In genomic region chr1:10687142-10687715, GRCh38 we compare ENCODE assay signal across 14 cellular contexts.
A peak's percentile ranks its signal among the peaks of the same experiment; 100 is the strongest.
DNase-seq lines count a peak whose midpoint lies in the region; ATAC-seq, FAIRE-seq and TF ChIP-seq lines count a peak whose summit lies in the region.
"Had no signal": no experiment of that assay in that cellular context is flagged by ENCODE, and none has a peak within 500 bp of the region (broad histone marks: within the 10 kb centered on the region; RNA-seq: fewer than 3 reads in every experiment).

No MANE protein-coding gene starts in this region.

- no peak for TF ChIP-seq RAD21 in HepG2 (CRISPR knock-in tag; IDR thresholded peaks at IDR 0.05)

- H3K4me1 ChIP-seq in GM23338 (ENCODE audit: insufficient read depth): peaks cover 23% of the 10 kb centered on the region
- peaks cover 77% of the 10 kb centered on the region for H3K4me1 ChIP-seq in HepG2 (ENCODE audit: insufficient read depth, low read length)
- H3K4me1 ChIP-seq in gastrocnemius medialis: peaks cover 96 to 98% of the 10 kb centered on the region in 2 donors

- no peaks in the 10 kb centered on the region; the same call in 2 of the 3 replicates for H3K9me3 Mint-ChIP-seq in GM23338
- no peaks in the 10 kb centered on the region for H3K9me3 Mint-ChIP-seq in WTC11
- H3K9me3 Mint-ChIP-seq: activated CD8-positive, alpha-beta T cell treated with anti-CD3 and anti-CD28 coated beads for 36 hours; naive B cell had no signal

- POLR2A ChIA-PET in WTC11 (lab: Charles Lee): no interaction called here
- POLR2A ChIA-PET in HepG2 (lab: Yijun Ruan, JAX): interaction anchor here (1.0 to 1.5 kb wide), 2 partner anchors 10 to 168 kb away, joined by 3 to 5 read pairs; no protein-coding TSS in a partner anchor

- no peaks in the 10 kb centered on the region for H3K27me3 ChIP-seq in GM23338 (ENCODE audit: insufficient read depth)
- no peaks in the 10 kb centered on the region; a peak in 1 of 5 replicates for H3K27me3 ChIP-seq in HepG2 (ENCODE audit: control insufficient read depth in 1 of 2, insufficient read depth in 2 of 2, low read length in 2 of 2)
- no peaks in the 10 kb centered on the region for H3K27me3 ChIP-seq in gastrocnemius medialis

- H3K27ac Mint-ChIP-seq in GM23338 (peak overlapping the region; percentile 4; the same call in 1 of the 2 replicates), WTC11 (peak overlapping the region; percentile 27; the same call in 1 of the 2 replicates)
- H3K27ac Mint-ChIP-seq: activated CD8-positive, alpha-beta T cell treated with anti-CD3 and anti-CD28 coated beads for 36 hours had no signal

- TF ChIP-seq EP300 in HepG2 (IDR thresholded peaks at IDR 0.05; ENCODE audit: low read depth in 2 of 2, low read length in 2 of 2): no peak
- TF ChIP-seq EP300 in HepG2 (CRISPR knock-in tag; IDR thresholded peaks at IDR 0.05; ENCODE audit: borderline replicate concordance): no peak

- H3K4me3 ChIP-seq in GM23338 (no peak overlapping the region), HepG2 (replicated peaks in 1 of 3; ENCODE audit: insufficient read depth in 1 of 3, low read depth in 2 of 3, low read length in 3 of 3) (peak overlapping the region in 1 of 3 experiments; percentile 61; a peak in 1 of 6 replicates), gastrocnemius medialis (no peak overlapping the region)

- no peak overlapping the region for H2AFZ ChIP-seq in GM23338
- H2AFZ ChIP-seq in HepG2 (ENCODE audit: low read length): no peak overlapping the region

- H3K36me3 ChIP-seq in GM23338 (ENCODE audit: insufficient read depth) (no peaks in the 10 kb centered on the region), HepG2 (replicated peaks in 1 of 2; ENCODE audit: control insufficient read depth in 1 of 2, insufficient read depth in 2 of 2, low read length in 2 of 2) (no peaks in the 10 kb centered on the region), gastrocnemius medialis (no peaks in the 10 kb centered on the region)

- no peaks in the 10 kb centered on the region for H3K79me2 ChIP-seq in GM23338 (replicated peaks; ENCODE audit: insufficient read depth)
- no peaks in the 10 kb centered on the region for H3K79me2 ChIP-seq in HepG2 (ENCODE audit: insufficient read depth, low read length)

- no peak for DNase-seq in GM23338 (ENCODE audit: low spot score)
- no peak for DNase-seq in WTC11 (ENCODE audit: low spot score)
- no peak for DNase-seq in HepG2 (ENCODE audit: low spot score)
- DNase-seq in gastrocnemius medialis: peak in 1 of 2 donors; percentile 58
- DNase-seq in NCI-H2029 treated with DMSO at 0.1 percent for 48 hours (lab: John Stamatoyannopoulos, UW): no peak
- DNase-seq in RCC 7860 (ENCODE audit: low spot score): no peak
- no peak for DNase-seq in NCI-H2227 (lab: John Stamatoyannopoulos, UW; ENCODE audit: unreplicated experiment)
- DNase-seq: activated CD8-positive, alpha-beta T cell treated with anti-CD3 and anti-CD28 coated beads for 36 hours; effector CD4-positive, alpha-beta T cell; head of caudate nucleus; naive B cell; NCI-H1694; stimulated activated CD4-positive, alpha-beta T cell treated with anti-CD3 and anti-CD28 coated beads, Interleukin-12 subunit alpha, Interleukin-12 subunit beta, amount 100 ng/mL, for 4 hours had no signal

- in situ Hi-C loops in HepG2 (cut with HindIII; ENCODE audit: extremely low pct_ligation_motif_present, low pct_unique_long_range_greater_than_20kb): no loop called here
- in situ Hi-C loops in gastrocnemius medialis (cut with MboI; ENCODE audit: low sequenced_read_pairs in 4 of 4): loop anchor here in 3 of 4 donors (10.0 to 25.0 kb wide), 2 partner anchors 100 to 108 kb away; partner anchors contain the start of gene CASZ1 (in 3 of the 3)

- H3K9ac ChIP-seq in HepG2 (ENCODE audit: insufficient read depth, low read depth, low read length): no peak overlapping the region

- intact Hi-C loops in HepG2 (cut with micrococcal nuclease; ENCODE audit: unreplicated experiment): loop anchor here (5.0 kb wide), 1 partner anchor 175 kb away; no protein-coding TSS in a partner anchor
- intact Hi-C loops in gastrocnemius medialis (cut with DNase I; ENCODE audit: low total_unique reads): no loop called here

- H3K4me1 Mint-ChIP-seq in GM23338: peaks cover 41% of the 10 kb centered on the region
- peaks cover 33% of the 10 kb centered on the region for H3K4me1 Mint-ChIP-seq in WTC11

- WGBS in HepG2 (ENCODE audit: low lambda C conversion rate): 97% methylated on average over 6 of the region's 10 CpGs

- no peak overlapping the region for H3K4me3 Mint-ChIP-seq in GM23338
- H3K4me3 Mint-ChIP-seq in WTC11: no peak overlapping the region
- H3K4me3 Mint-ChIP-seq: activated CD8-positive, alpha-beta T cell treated with anti-CD3 and anti-CD28 coated beads for 36 hours; naive B cell had no signal

- H3F3A ChIP-seq in GM23338 (replicated peaks; ENCODE audit: low read depth): no peaks in the 10 kb centered on the region

- H3K4me2 ChIP-seq in GM23338 (no peak overlapping the region), HepG2 (ENCODE audit: low read depth, low read length) (peak overlapping the region; percentile 76)

- H3K36me3 Mint-ChIP-seq in GM23338 (ENCODE audit: low read depth) (no peaks in the 10 kb centered on the region), WTC11 (no peaks in the 10 kb centered on the region)
- H3K36me3 Mint-ChIP-seq: naive B cell had no signal

- TF ChIP-seq POLR2A in HepG2 (IDR thresholded peaks at IDR 0.05; ENCODE audit: insufficient read depth in 1 of 2, low read depth in 2 of 2, low read length in 2 of 2) (no peak), gastrocnemius medialis (IDR thresholded peaks at IDR 0.05) (no peak)

- no peaks in the 10 kb centered on the region for H3K9me2 ChIP-seq in GM23338 (ENCODE audit: insufficient read depth)

- no TSS peak for BruUV-seq in HepG2 (replicated peaks; lab: Mats Ljungman, UMichigan)

- no peaks in the 10 kb centered on the region for H3K9me3 ChIP-seq in HepG2 (ENCODE audit: low read length)
- H3K9me3 ChIP-seq in gastrocnemius medialis: no peaks in the 10 kb centered on the region

- H4K20me1 ChIP-seq in GM23338 (replicated peaks; ENCODE audit: insufficient read depth): no peaks in the 10 kb centered on the region
- H4K20me1 ChIP-seq in HepG2 (ENCODE audit: insufficient read depth, low read length): no peaks in the 10 kb centered on the region

- ATAC-seq in GM23338 (no peak), WTC11 (no peak), HepG2 (no peak), gastrocnemius medialis (peak in 1 of 2 donors; percentile 35), GM21619 (IDR thresholded peaks at IDR 0.05; ENCODE audit: unreplicated experiment) (no peak)
- ATAC-seq: activated CD8-positive, alpha-beta T cell treated with anti-CD3 and anti-CD28 coated beads for 36 hours had no signal

- CTCF ChIA-PET in WTC11 (lab: Charles Lee) (interaction anchor here (0.7 to 1.8 kb wide), 3 partner anchors 10 to 223 kb away, joined by 3 to 4 read pairs (median 3); no protein-coding TSS in a partner anchor), HepG2 (lab: Yijun Ruan, JAX; ENCODE audit: low intra/inter-chr PET ratio, low total read pairs) (no interaction called here)

- FAIRE-seq in HepG2 (lab: Jason Lieb, UNC): no peak
- no peak for FAIRE-seq in RCC 7860 (lab: Jason Lieb, UNC)

- H3K27me3 Mint-ChIP-seq in GM23338 (ENCODE audit: insufficient read depth, low read depth, poor library complexity): peaks cover 13% of the 10 kb centered on the region
- H3K27me3 Mint-ChIP-seq in WTC11 (ENCODE audit: low read depth): no peaks in the 10 kb centered on the region
- H3K27me3 Mint-ChIP-seq: activated CD8-positive, alpha-beta T cell treated with anti-CD3 and anti-CD28 coated beads for 36 hours; naive B cell had no signal

- TF ChIP-seq CTCF in GM23338 (conservative IDR thresholded peaks at IDR 0.05; ENCODE audit: low read depth in 2 of 2) (no peak), WTC11 (IDR thresholded peaks at IDR 0.05) (no peak), HepG2 (CRISPR knock-in tag; IDR thresholded peaks at IDR 0.05) (no peak), gastrocnemius medialis (IDR thresholded peaks at IDR 0.05 in 4 of 5, conservative IDR thresholded peaks at IDR 0.05 in 1 of 5) (no peak)

- no peak overlapping the region for H3K27ac ChIP-seq in GM23338 (ENCODE audit: low read depth)
- peak overlapping the region; percentile 90 for H3K27ac ChIP-seq in HepG2 (ENCODE audit: extremely low read length, insufficient read depth, low read length)
- H3K27ac ChIP-seq in gastrocnemius medialis: peak overlapping the region; percentile 71 to 81 (median 74)

TF ChIP-seq in GM23338, 12 proteins besides CTCF, POLR2A, EP300 and RAD21 (continues in another document):
- TF ChIP-seq ZNF331 (CRISPR knock-in tag; IDR thresholded peaks at IDR 0.05; ENCODE audit: low read depth) (no peak), POLR2AphosphoS5 (IDR thresholded peaks at IDR 0.05; ENCODE audit: low read depth) (no peak), JUNB (IDR thresholded peaks at IDR 0.05; ENCODE audit: unreplicated experiment) (no peak), ZNF114 (CRISPR knock-in tag; IDR thresholded peaks at IDR 0.05) (no peak)

TF ChIP-seq in WTC11, 78 proteins besides CTCF, POLR2A, EP300 and RAD21 (continues in another document):
- TF ChIP-seq ZNF121 (CRISPR knock-in tag; IDR thresholded peaks at IDR 0.05) (no peak), ATF1 (CRISPR knock-in tag; IDR thresholded peaks at IDR 0.05) (no peak), ZBTB43 (CRISPR knock-in tag; IDR thresholded peaks at IDR 0.05) (no peak), EMX1 (CRISPR knock-in tag; IDR thresholded peaks at IDR 0.05) (no peak)

TF ChIP-seq in HepG2, 621 proteins besides CTCF, POLR2A, EP300 and RAD21 (continues in another document):
- no peak for TF ChIP-seq ZFP1 (CRISPR knock-in tag; IDR thresholded peaks at IDR 0.05)
